Comparison of ENCODE assay signal across 12 cellular contexts in genomic region chr2:219483451-219484342, GRCh38. TPM values are rescaled to one million over a fixed set of nuclear protein-coding genes. Genes with fewer than 3 reads are reported as not detected.
DNase-seq lines count a peak whose midpoint lies in the region; ATAC-seq and TF ChIP-seq lines count a peak whose summit lies in the region.
"Had no signal": no experiment of that assay in that cellular context is flagged by ENCODE, and none has a peak within 500 bp of the region (broad histone marks: within the 10 kb centered on the region; RNA-seq: fewer than 3 reads in every experiment).

No MANE protein-coding gene starts in this region.

- intact Hi-C loops in naive thymus-derived CD4-positive, alpha-beta T cell (cut with micrococcal nuclease), result loop anchor here in 1 of 2 donors (1.0 kb wide), 1 partner anchor 15 kb away; the partner anchor contains the start of gene GMPPA
- intact Hi-C loops in transverse colon (cut with DNase I; ENCODE audit: low total_unique reads), result no loop called here

- H3K27me3 Mint-ChIP-seq in activated naive CD4-positive, alpha-beta T cell treated with anti-CD3 and anti-CD28 coated beads, Interleukin-2, amount 50 U/mL, for 24 hours, result peaks cover 24% of the 10 kb centered on the region
- H3K27me3 Mint-ChIP-seq in activated naive CD4-positive, alpha-beta T cell treated with anti-CD3 and anti-CD28 coated beads, Interleukin-2, amount 10 ng/mL, durations not matched to agents 7 days and 5 days, result peaks cover 89% of the 10 kb centered on the region
- peaks cover 19 to 50% (median 31%) of the 10 kb centered on the region in 5 donors for H3K27me3 Mint-ChIP-seq in naive thymus-derived CD4-positive, alpha-beta T cell

- no peak for TF ChIP-seq CTCF in coronary artery (IDR thresholded peaks at IDR 0.05)
- TF ChIP-seq CTCF in transverse colon (IDR thresholded peaks at IDR 0.05), result no peak

- no peaks in the 10 kb centered on the region for H3K4me1 ChIP-seq in naive thymus-derived CD4-positive, alpha-beta T cell (ENCODE audit: control insufficient read depth in 2 of 2, insufficient read depth in 2 of 2, low read length in 2 of 2)
- H3K4me1 ChIP-seq in transverse colon, result peaks cover 0 to 19% (median 18%) of the 10 kb centered on the region in 4 donors

- H3K27me3 ChIP-seq in naive thymus-derived CD4-positive, alpha-beta T cell (ENCODE audit: control insufficient read depth in 2 of 2, insufficient read depth in 2 of 2, low read length in 2 of 2), result no peaks in the 10 kb centered on the region
- peaks cover 56% of the 10 kb centered on the region for H3K27me3 ChIP-seq in transverse colon

- WGBS in transverse colon (ENCODE audit: low coverage in 1 of 2), 2 donors, result 26% methylated on average over 28 of the region's 58 CpGs; no CpG with 5 or more reads in 1 of the 2 donors

- CTCF ChIA-PET in activated naive CD4-positive, alpha-beta T cell treated with anti-CD3 and anti-CD28 coated beads, Interleukin-2, amount 10 ng/mL, durations not matched to agents 7 days and 5 days (lab: Charles Lee), result interaction anchor here (0.8 to 3.1 kb wide), 3 partner anchors 12 to 46 kb away, joined by 3 to 17 read pairs (median 11); a partner anchor contains a TSS
- CTCF ChIA-PET in naive thymus-derived CD4-positive, alpha-beta T cell (lab: Charles Lee), result no interaction called here

- H3K9me3 Mint-ChIP-seq in activated naive CD4-positive, alpha-beta T cell treated with anti-CD3 and anti-CD28 coated beads, Interleukin-2, amount 50 U/mL, for 24 hours, result no peaks in the 10 kb centered on the region
- H3K9me3 Mint-ChIP-seq in activated naive CD4-positive, alpha-beta T cell treated with anti-CD3 and anti-CD28 coated beads, Interleukin-2, amount 10 ng/mL, durations not matched to agents 7 days and 5 days, result no peaks in the 10 kb centered on the region
- no peaks in the 10 kb centered on the region for H3K9me3 Mint-ChIP-seq in naive thymus-derived CD4-positive, alpha-beta T cell
- H3K9me3 Mint-ChIP-seq: activated CD4-positive, alpha-beta memory T cell treated with anti-CD3 and anti-CD28 coated beads for 36 hours had no signal

- H3K4me3 Mint-ChIP-seq in activated naive CD4-positive, alpha-beta T cell treated with anti-CD3 and anti-CD28 coated beads, Interleukin-2, amount 50 U/mL, for 24 hours, result peak overlapping the region; percentile 58
- H3K4me3 Mint-ChIP-seq in activated naive CD4-positive, alpha-beta T cell treated with anti-CD3 and anti-CD28 coated beads, Interleukin-2, amount 10 ng/mL, durations not matched to agents 7 days and 5 days, result no peak overlapping the region
- H3K4me3 Mint-ChIP-seq in naive thymus-derived CD4-positive, alpha-beta T cell, result peak overlapping the region in 9 of 10 donors; percentile 65 to 83 (median 72)
- H3K4me3 Mint-ChIP-seq: activated CD4-positive, alpha-beta memory T cell treated with anti-CD3 and anti-CD28 coated beads for 36 hours had no signal

- ATAC-seq in naive thymus-derived CD4-positive, alpha-beta T cell, result no peak

- no peak for TF ChIP-seq EP300 in transverse colon (IDR thresholded peaks at IDR 0.05; ENCODE audit: low read depth)

- no peaks in the 10 kb centered on the region for H3K9me3 ChIP-seq in naive thymus-derived CD4-positive, alpha-beta T cell (ENCODE audit: control insufficient read depth in 2 of 3, low read length in 3 of 3)
- no peaks in the 10 kb centered on the region for H3K9me3 ChIP-seq in transverse colon

- H3K27ac ChIP-seq in coronary artery (peak overlapping the region in 1 of 2 donors; percentile 38), transverse colon (peak overlapping the region; percentile 18 to 44 (median 33))
- no peak overlapping the region for H3K27ac ChIP-seq in naive thymus-derived CD4-positive, alpha-beta T cell (ENCODE audit: low read depth, low read length)

- TF ChIP-seq POLR2A in transverse colon (IDR thresholded peaks at IDR 0.05), result no peak

- H3K4me3 ChIP-seq in coronary artery (peak overlapping the region; percentile 50), transverse colon (peak overlapping the region in 2 of 4 donors; percentile 5 to 38)
- H3K4me3 ChIP-seq in naive thymus-derived CD4-positive, alpha-beta T cell (ENCODE audit: low read length), result no peak overlapping the region

- POLR2A ChIA-PET in naive thymus-derived CD4-positive, alpha-beta T cell (lab: Charles Lee), result no interaction called here

- in situ Hi-C loops in transverse colon (cut with MboI; ENCODE audit: low pct_ligation_motif_present in 1 of 4, low pct_unique_long_range_greater_than_20kb in 1 of 4, low sequenced_read_pairs in 3 of 4), result no loop called here

- no peaks in the 10 kb centered on the region for H3K36me3 Mint-ChIP-seq in activated naive CD4-positive, alpha-beta T cell treated with anti-CD3 and anti-CD28 coated beads, Interleukin-2, amount 50 U/mL, for 24 hours
- H3K36me3 Mint-ChIP-seq in activated naive CD4-positive, alpha-beta T cell treated with anti-CD3 and anti-CD28 coated beads, Interleukin-2, amount 10 ng/mL, durations not matched to agents 7 days and 5 days, result no peaks in the 10 kb centered on the region
- peaks cover 0 to 4% (median 0%) of the 10 kb centered on the region in 5 donors for H3K36me3 Mint-ChIP-seq in naive thymus-derived CD4-positive, alpha-beta T cell
- H3K36me3 Mint-ChIP-seq: activated CD4-positive, alpha-beta memory T cell treated with anti-CD3 and anti-CD28 coated beads for 36 hours had no signal

- H3K36me3 ChIP-seq in naive thymus-derived CD4-positive, alpha-beta T cell (ENCODE audit: control insufficient read depth in 2 of 3, insufficient read depth in 3 of 3, low read length in 3 of 3), result no peaks in the 10 kb centered on the region
- no peaks in the 10 kb centered on the region for H3K36me3 ChIP-seq in transverse colon

- no peak overlapping the region for H3K27ac Mint-ChIP-seq in activated naive CD4-positive, alpha-beta T cell treated with anti-CD3 and anti-CD28 coated beads, Interleukin-2, amount 50 U/mL, for 24 hours
- no peak overlapping the region for H3K27ac Mint-ChIP-seq in activated naive CD4-positive, alpha-beta T cell treated with anti-CD3 and anti-CD28 coated beads, Interleukin-2, amount 10 ng/mL, durations not matched to agents 7 days and 5 days
- no peak overlapping the region for H3K27ac Mint-ChIP-seq in naive thymus-derived CD4-positive, alpha-beta T cell
- H3K27ac Mint-ChIP-seq: activated CD4-positive, alpha-beta memory T cell treated with anti-CD3 and anti-CD28 coated beads for 36 hours had no signal

- DNase-seq in activated naive CD4-positive, alpha-beta T cell treated with anti-CD3 and anti-CD28 coated beads, Interleukin-2, amount 10 ng/mL, durations not matched to agents 7 days and 5 days, result no peak
- no peak for DNase-seq in coronary artery (ENCODE audit: low spot score)
- DNase-seq in naive thymus-derived CD4-positive, alpha-beta T cell, result no peak
- no peak for DNase-seq in transverse colon
- no peak for DNase-seq in NCI-H1092 treated with DMSO at 0.1 percent for 48 hours (lab: John Stamatoyannopoulos, UW)
- DNase-seq in NCI-H1105 treated with DMSO at 0.1 percent for 48 hours (lab: John Stamatoyannopoulos, UW), result no peak
- no peak for DNase-seq in mucosa of gallbladder (ENCODE audit: low spot score)
- DNase-seq: activated CD4-positive, alpha-beta memory T cell treated with anti-CD3 and anti-CD28 coated beads for 36 hours; NCI-H526 treated with DMSO at 0.1 percent for 48 hours had no signal

- H3K4me1 Mint-ChIP-seq in activated naive CD4-positive, alpha-beta T cell treated with anti-CD3 and anti-CD28 coated beads, Interleukin-2, amount 50 U/mL, for 24 hours, result peaks cover 4% of the 10 kb centered on the region
- H3K4me1 Mint-ChIP-seq in activated naive CD4-positive, alpha-beta T cell treated with anti-CD3 and anti-CD28 coated beads, Interleukin-2, amount 10 ng/mL, durations not matched to agents 7 days and 5 days, result peaks cover 2% of the 10 kb centered on the region
- H3K4me1 Mint-ChIP-seq in naive thymus-derived CD4-positive, alpha-beta T cell, result peaks cover 0 to 6% (median 0%) of the 10 kb centered on the region in 7 donors

RNA-seq across cellular contexts. Expression of gene GMPPA, which starts 15.0 kb away (rescaled TPM):
- total RNA-seq in naive thymus-derived CD4-positive, alpha-beta T cell, result 10 to 100 TPM; 22.4 to 58.3 (median 37.2) TPM
- polyA plus RNA-seq in naive thymus-derived CD4-positive, alpha-beta T cell, result 10 to 100 TPM; 11.8 to 23.8 TPM
- total RNA-seq in transverse colon (10 to 100 TPM; 25.1 to 41.1 (median 36.4) TPM), mucosa of gallbladder (49.2 TPM)

RNA-seq across cellular contexts. Expression of gene ASIC4, which starts 30.6 kb away (rescaled TPM):
- total RNA-seq in naive thymus-derived CD4-positive, alpha-beta T cell, result under 1 TPM in 4 of 5 experiments, not detected in 1; 0.12 to 0.49 (median 0.17) TPM
- polyA plus RNA-seq in naive thymus-derived CD4-positive, alpha-beta T cell, result not detected
- total RNA-seq in transverse colon (not detected), mucosa of gallbladder (not detected)
- total RNA-seq: G401, mesenteric fat pad had no signal

RNA-seq across cellular contexts. Expression of gene SPEG, which starts 49.1 kb away (rescaled TPM):
- total RNA-seq in naive thymus-derived CD4-positive, alpha-beta T cell, result 10 to 100 TPM in 4 of 5 experiments, under 1 TPM in 1; 0.41 to 23.2 (median 15.0) TPM
- under 1 TPM; 0.26 to 0.76 TPM for polyA plus RNA-seq in naive thymus-derived CD4-positive, alpha-beta T cell
- total RNA-seq in transverse colon (10 to 100 TPM; 26.5 to 95.8 (median 48.5) TPM), mucosa of gallbladder (80.5 TPM)

RNA-seq across cellular contexts. Expression of gene CHPF, which starts 59.9 kb away (rescaled TPM):
- 10 to 100 TPM in 1 of 5 experiments, 1 to 10 TPM in 4; 4.3 to 15.3 (median 5.7) TPM for total RNA-seq in naive thymus-derived CD4-positive, alpha-beta T cell
- polyA plus RNA-seq in naive thymus-derived CD4-positive, alpha-beta T cell, result 1 to 10 TPM; 4.1 to 7.8 TPM
- 10 to 100 TPM; 21.1 to 58.2 (median 52.1) TPM for total RNA-seq in transverse colon
- total RNA-seq in mucosa of gallbladder, result 103 TPM
